ENCODE assay signal across 8 cellular contexts in the genomic region with DNA sequence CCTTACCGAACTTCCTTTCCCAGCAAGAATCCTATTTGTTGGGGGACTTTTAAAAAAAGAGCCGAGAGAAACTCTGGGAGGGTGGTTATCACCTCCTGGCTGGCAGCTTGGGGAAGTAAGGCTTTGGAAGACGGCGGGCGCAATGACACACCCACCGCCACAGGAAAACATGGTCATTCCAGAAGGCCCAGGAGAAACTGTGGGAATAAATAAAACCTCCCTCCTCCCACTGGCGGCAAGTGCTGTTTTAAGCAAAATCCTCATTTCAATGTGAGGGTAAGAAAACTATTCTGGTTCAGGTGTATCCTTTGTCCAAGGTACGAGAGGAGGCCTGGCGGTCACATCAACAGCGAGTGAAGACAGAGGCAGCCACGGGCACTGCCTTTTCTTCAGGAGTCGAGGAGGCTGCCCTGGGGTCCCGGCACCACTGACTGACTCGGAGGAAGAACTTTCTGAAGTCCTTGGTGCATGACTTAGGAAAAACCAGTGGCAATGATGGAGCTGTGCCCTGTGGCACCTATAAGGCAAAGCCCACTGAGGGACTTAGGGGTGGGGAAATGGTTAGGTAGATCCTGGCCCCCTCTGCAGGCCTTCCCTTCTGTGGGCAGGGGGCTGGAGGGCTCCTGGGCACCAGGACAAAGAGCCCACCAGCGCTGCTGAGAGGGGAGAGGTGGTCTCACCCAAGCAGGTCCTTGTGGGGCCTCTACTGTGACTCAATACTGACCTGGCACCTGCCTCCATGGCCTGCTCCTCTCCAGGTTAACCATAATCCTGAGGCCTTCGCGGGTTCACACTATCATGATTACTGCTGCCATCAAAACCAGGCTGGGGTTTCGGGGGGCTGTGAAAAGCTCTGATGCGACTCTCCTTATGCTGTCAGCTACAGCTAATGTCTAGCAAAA. TPM values are rescaled to one million over a fixed set of nuclear protein-coding genes. Genes with fewer than 3 reads are reported as not detected.
A peak's percentile ranks its signal among the peaks of the same experiment; 100 is the strongest.
DNase-seq lines count a peak whose midpoint lies in the region; ATAC-seq, FAIRE-seq and TF ChIP-seq lines count a peak whose summit lies in the region.

No MANE protein-coding gene starts in this region.

- no peak for FAIRE-seq in pancreas (lab: Jason Lieb, UNC)

- H3K36me3 Mint-ChIP-seq in CD14-positive monocyte, result peaks cover 43 to 46% of the 10 kb centered on the region in 2 donors

- H3K27ac ChIP-seq in RWPE1, result peak overlapping the region; percentile 100
- H3K27ac ChIP-seq in epithelial cell of prostate, result peak overlapping the region; percentile 100
- H3K27ac ChIP-seq in pancreas, result peak overlapping the region; percentile 2 to 97 (median 89)

- peaks cover 0 to 6% (median 0%) of the 10 kb centered on the region in 3 donors for H3K36me3 ChIP-seq in pancreas

- H3K4me3 Mint-ChIP-seq in CD14-positive monocyte, result peak overlapping the region in 1 of 2 donors; percentile 26

- peak overlapping the region; percentile 46 to 89 (median 79) for H3K27ac Mint-ChIP-seq in CD14-positive monocyte

- DNase-seq in CD14-positive monocyte (ENCODE audit: low spot score) (no peak), RWPE1 (ENCODE audit: low spot score) (no peak), epithelial cell of prostate (ENCODE audit: low read depth, low spot score) (no peak), pancreas (peak in 1 of 6 donors; percentile 45), GM19238 (ENCODE audit: insufficient read length, low spot score) (no peak), SIG-M5 (lab: John Stamatoyannopoulos, UW) (no peak), NCI-H2081 treated with DMSO at 0.1 percent for 48 hours (lab: John Stamatoyannopoulos, UW) (no peak)

- peaks cover 73 to 86% (median 80%) of the 10 kb centered on the region in 3 donors for H3K4me1 ChIP-seq in pancreas

- 88 to 89% methylated on average over 19 of the region's 19 CpGs for WGBS in pancreas, 2 donors

- no peaks in the 10 kb centered on the region for H3K27me3 ChIP-seq in pancreas

- ATAC-seq in pancreas (no peak), GM18870 (IDR thresholded peaks at IDR 0.05; ENCODE audit: unreplicated experiment) (no peak)

- H3K4me1 Mint-ChIP-seq in CD14-positive monocyte, result peaks cover 87% of the 10 kb centered on the region

- TF ChIP-seq CTCF in CD14-positive monocyte (IDR thresholded peaks at IDR 0.05) (no peak), RWPE1 (conservative IDR thresholded peaks at IDR 0.05; ENCODE audit: low read depth) (no peak), pancreas (IDR thresholded peaks at IDR 0.05) (no peak)

- H3K9me3 Mint-ChIP-seq in CD14-positive monocyte, result no peaks in the 10 kb centered on the region

- H3K4me3 ChIP-seq in pancreas, result no peak overlapping the region

- peaks cover 0 to 8% (median 0%) of the 10 kb centered on the region in 3 donors for H3K27me3 Mint-ChIP-seq in CD14-positive monocyte (ENCODE audit: low read depth in 3 of 3)

- intact Hi-C loops in CD14-positive monocyte (cut with micrococcal nuclease), result loop anchor here (5.0 to 10.0 kb wide), 3 partner anchors 36 to 199 kb away; a partner anchor contains a TSS
- intact Hi-C loops in pancreas (cut with DNase I), result loop anchor here in 1 of 3 donors (10.0 kb wide), 1 partner anchor 99 kb away; no protein-coding TSS in a partner anchor

- POLR2A ChIA-PET in RWPE1 (lab: Yijun Ruan, JAX; ENCODE audit: low non-redundant PET), result interaction anchor here (1.3 to 1.5 kb wide), 2 partner anchors 13 to 60 kb away, joined by 3 to 5 read pairs; a partner anchor contains a TSS

- CTCF ChIA-PET in RWPE1 (lab: Yijun Ruan, JAX), result interaction anchor here (1.1 kb wide), 1 partner anchor 58 kb away, joined by 4 read pairs; no protein-coding TSS in a partner anchor

- no peaks in the 10 kb centered on the region for H3K9me3 ChIP-seq in pancreas

RNA-seq across cellular contexts. Expression of a gene that starts 21.4 kb away (rescaled TPM):
- polyA plus RNA-seq in CD14-positive monocyte, result 10 to 100 TPM; 26.5 to 37.9 TPM
- 10 to 100 TPM; 14.6 to 19.7 (median 17.7) TPM for total RNA-seq in pancreas
- polyA plus RNA-seq in pancreas, result 10 to 100 TPM; 19.3 to 22.0 TPM

RNA-seq across cellular contexts. Expression of a gene that starts 59.6 kb away (rescaled TPM):
- polyA plus RNA-seq in CD14-positive monocyte, result 10 to 100 TPM; 26.1 to 45.8 TPM
- 1,000 to 10,000 TPM in 1 of 6 donors, 100 to 1,000 TPM in 3, 10 to 100 TPM in 2; 61.6 to 1,144 (median 191) TPM for total RNA-seq in pancreas
- 100 to 1,000 TPM; 228 to 795 TPM for polyA plus RNA-seq in pancreas

Comparison
In these comparisons a context has a peak if more than half of its experiments do, and no peak if none do; other contexts are left out.
1. RNA of a gene that starts 59.6 kb away (polyA plus RNA-seq): 228 to 795 TPM in pancreas; 26.1 to 45.8 TPM in CD14-positive monocyte; every median in the first group is over 4 times any median in the second.
2. Peak in every context shown above with its lines, with median percentiles within 50 percentile points of each other: H3K27ac ChIP-seq.